ENCODE assay signal across 13 cellular contexts in genomic region chr6:31945154-31945506, GRCh38. TPM values are rescaled to one million over a fixed set of nuclear protein-coding genes. Genes with fewer than 3 reads are reported as not detected.
DNase-seq lines count a peak whose midpoint lies in the region; ATAC-seq and TF ChIP-seq lines count a peak whose summit lies in the region.
"Had no signal": no experiment of that assay in that cellular context is flagged by ENCODE, and none has a peak within 500 bp of the region (broad histone marks: within the 10 kb centered on the region; RNA-seq: fewer than 3 reads in every experiment).

No MANE protein-coding gene starts in this region.

- DNase-seq in SK-N-SH (no peak), esophagus squamous epithelium (lab: John Stamatoyannopoulos, UW) (no peak), osteocyte (ENCODE audit: extremely low spot score, unreplicated experiment) (no peak), upper lobe of right lung (no peak), left lobe of liver (ENCODE audit: low spot score) (no peak)
- DNase-seq in activated CD4-positive, alpha-beta T cell treated with anti-CD3 and anti-CD28 coated beads for 1 hour = no peak
- DNase-seq in activated naive CD4-positive, alpha-beta T cell treated with anti-CD3 and anti-CD28 coated beads, Interleukin-2, amount 50 U/mL, for 16 hours = no peak
- DNase-seq: activated CD4-positive, alpha-beta T cell treated with anti-CD3 and anti-CD28 coated beads, Interleukin-2, amount 50 U/mL, for 4 hours; KG1 had no signal

- H3K4me1 ChIP-seq in SK-N-SH (ENCODE audit: control insufficient read depth in 1 of 2, insufficient read depth in 2 of 2, low read depth in 1 of 2, low read length in 1 of 2) (peaks cover 9 to 15% of the 10 kb centered on the region in 2 experiments; a peak in 1 of 4 replicates), esophagus squamous epithelium (peaks cover 9 to 51% (median 32%) of the 10 kb centered on the region in 3 donors), upper lobe of right lung (peaks cover 14% of the 10 kb centered on the region)

- no peaks in the 10 kb centered on the region for H3K27me3 ChIP-seq in SK-N-SH (ENCODE audit: insufficient read depth)
- H3K27me3 ChIP-seq in esophagus squamous epithelium = peaks cover 0 to 16% (median 0%) of the 10 kb centered on the region in 4 donors
- H3K27me3 ChIP-seq in upper lobe of right lung = no peaks in the 10 kb centered on the region

- H3K9me3 Mint-ChIP-seq in osteocyte (ENCODE audit: unreplicated experiment) = no peaks in the 10 kb centered on the region
- H3K9me3 Mint-ChIP-seq: H9; T-helper 1 cell treated with Interleukin-12 subunit alpha and Interleukin-12 subunit beta and Interleukin-4 antibody, amounts not matched to agents 30 μg/mL and 1 μg/mL, for 36 hours had no signal

- peaks cover 15% of the 10 kb centered on the region for H3F3A ChIP-seq in SK-N-SH (replicated peaks; ENCODE audit: insufficient read depth)

- H3K36me3 ChIP-seq in SK-N-SH (replicated peaks in 1 of 2; ENCODE audit: control insufficient read depth in 1 of 2, insufficient read depth in 2 of 2, low read length in 1 of 2) (no peaks in the 10 kb centered on the region), esophagus squamous epithelium (peaks cover 0 to 3% (median 0%) of the 10 kb centered on the region in 3 donors), upper lobe of right lung (peaks cover 13% of the 10 kb centered on the region)

- WGBS in SK-N-SH (ENCODE audit: low lambda C conversion rate) = 74% methylated on average over 9 of the region's 9 CpGs
- WGBS in esophagus squamous epithelium, 2 donors = 42 to 50% methylated on average over 4 to 9 of the region's 9 CpGs

- peaks cover 5% of the 10 kb centered on the region for H3K27me3 Mint-ChIP-seq in osteocyte (ENCODE audit: unreplicated experiment)

- no peak for TF ChIP-seq EP300 in SK-N-SH (IDR thresholded peaks at IDR 0.05; ENCODE audit: borderline replicate concordance in 1 of 2, low read depth in 1 of 2, low read length in 1 of 2)

- no peak for ATAC-seq in SK-N-SH treated with all-trans-retinoic acid at 6 μM for 48 hours
- no peak for ATAC-seq in upper lobe of right lung
- no peak for ATAC-seq in left lobe of liver

- H3K4me3 Mint-ChIP-seq in osteocyte (ENCODE audit: unreplicated experiment) = no peak overlapping the region
- H3K4me3 Mint-ChIP-seq: H9; T-helper 1 cell treated with Interleukin-12 subunit alpha and Interleukin-12 subunit beta and Interleukin-4 antibody, amounts not matched to agents 30 μg/mL and 1 μg/mL, for 36 hours had no signal

- no peak for TF ChIP-seq POLR2A in esophagus squamous epithelium (IDR thresholded peaks at IDR 0.05)

- TF ChIP-seq CTCF in SK-N-SH (IDR thresholded peaks at IDR 0.05) (no peak), esophagus squamous epithelium (IDR thresholded peaks at IDR 0.05) (no peak), osteocyte (IDR thresholded peaks at IDR 0.05) (no peak), upper lobe of right lung (IDR thresholded peaks at IDR 0.05) (no peak)

- H3K79me2 ChIP-seq in SK-N-SH (ENCODE audit: insufficient read depth) = no peaks in the 10 kb centered on the region

- H4K20me1 ChIP-seq in SK-N-SH (ENCODE audit: insufficient read depth) = no peaks in the 10 kb centered on the region

- POLR2A ChIA-PET in SK-N-SH (lab: Yijun Ruan, JAX) = no interaction called here

- peak overlapping the region; percentile 90 for H3K27ac Mint-ChIP-seq in osteocyte (ENCODE audit: unreplicated experiment)
- H3K27ac Mint-ChIP-seq: T-helper 1 cell treated with Interleukin-12 subunit alpha and Interleukin-12 subunit beta and Interleukin-4 antibody, amounts not matched to agents 30 μg/mL and 1 μg/mL, for 36 hours had no signal

- H3K9ac ChIP-seq in SK-N-SH = no peak overlapping the region; the same call in 1 of the 2 replicates

- H3K9me3 ChIP-seq in SK-N-SH (no peaks in the 10 kb centered on the region), esophagus squamous epithelium (no peaks in the 10 kb centered on the region), upper lobe of right lung (no peaks in the 10 kb centered on the region)

- H3K4me2 ChIP-seq in SK-N-SH = peak overlapping the region; percentile 78

- H3K4me1 Mint-ChIP-seq in osteocyte (ENCODE audit: unreplicated experiment) = peaks cover 28% of the 10 kb centered on the region

- H3K27ac ChIP-seq in SK-N-SH (ENCODE audit: low read depth in 2 of 2, low read length in 1 of 2) (peak overlapping the region; percentile 39 to 92; a peak in 3 of 4 replicates), esophagus squamous epithelium (peak overlapping the region; percentile 76 to 97 (median 90)), upper lobe of right lung (peak overlapping the region; percentile 84)
- H3K27ac ChIP-seq: 22Rv1 had no signal

- intact Hi-C loops in esophagus squamous epithelium (cut with DNase I) (no loop called here), upper lobe of right lung (cut with DNase I) (no loop called here)

- TF ChIP-seq RAD21 in SK-N-SH (IDR thresholded peaks at IDR 0.05; ENCODE audit: low read length) = no peak

- CTCF ChIA-PET in SK-N-SH (lab: Yijun Ruan, JAX) = no interaction called here

- H3K9me2 ChIP-seq in SK-N-SH = no peaks in the 10 kb centered on the region

- H3K36me3 Mint-ChIP-seq in osteocyte (ENCODE audit: unreplicated experiment) = no peaks in the 10 kb centered on the region

- peak overlapping the region; percentile 89 for H2AFZ ChIP-seq in SK-N-SH (ENCODE audit: low read depth)

- H3K4me3 ChIP-seq in SK-N-SH (ENCODE audit: low read depth in 2 of 2, low read length in 1 of 2) (peak overlapping the region; percentile 2 to 49; a peak in 1 of 4 replicates), esophagus squamous epithelium (peak overlapping the region in 3 of 4 donors; percentile 28 to 62 (median 31)), upper lobe of right lung (peak overlapping the region; percentile 23)

TF ChIP-seq in SK-N-SH, 30 proteins besides CTCF, POLR2A, EP300 and RAD21 (continues in another document):
- TF ChIP-seq IRF3 (IDR thresholded peaks at IDR 0.05; ENCODE audit: low read depth, low read length) = no peak
- no peak for TF ChIP-seq FOXM1 (IDR thresholded peaks at IDR 0.05; ENCODE audit: low read depth)

TF ChIP-seq in SK-N-SH treated with all-trans-retinoic acid at 6 μM for 48 hours, 23 proteins besides CTCF, POLR2A, EP300 and RAD21 (continues in another document):
- TF ChIP-seq TOX (CRISPR knock-in tag; IDR thresholded peaks at IDR 0.05; ENCODE audit: borderline replicate concordance) (no peak), POU6F1 (CRISPR knock-in tag; IDR thresholded peaks at IDR 0.05; ENCODE audit: borderline replicate concordance, low read depth) (no peak), ZFP3 (CRISPR knock-in tag; IDR thresholded peaks at IDR 0.05) (no peak), OSR1 (CRISPR knock-in tag; IDR thresholded peaks at IDR 0.05) (no peak)

RNA-seq across cellular contexts. Expression of gene CFB, which starts 0.8 kb away (rescaled TPM):
- 42.1 and 64.4 TPM in 2 replicates for polyA plus RNA-seq in SK-N-SH (2012; rRNA removed)
- polyA plus RNA-seq in SK-N-SH (2012; cell fraction: cytosol; rRNA removed) = 37.7 and 44.3 TPM in 2 replicates
- 74.0 and 102 TPM in 2 replicates for polyA plus RNA-seq in SK-N-SH (2012; cell fraction: nucleus; rRNA removed)
- total RNA-seq in esophagus squamous epithelium = 10 to 100 TPM; 10.4 to 81.1 (median 22.4) TPM
- total RNA-seq in osteocyte = 4.2 and 6.9 TPM in 2 replicates
- total RNA-seq in upper lobe of right lung = 74.9 TPM
- total RNA-seq in left lobe of liver = 1,916 TPM

RNA-seq across cellular contexts. Expression of gene NELFE, which starts 13.6 kb away (rescaled TPM):
- polyA plus RNA-seq in SK-N-SH (2012; rRNA removed) = 89.5 and 116 TPM in 2 replicates
- 101 and 102 TPM in 2 replicates for polyA plus RNA-seq in SK-N-SH (2012; cell fraction: cytosol; rRNA removed)
- 88.7 and 92.7 TPM in 2 replicates for polyA plus RNA-seq in SK-N-SH (2012; cell fraction: nucleus; rRNA removed)
- total RNA-seq in esophagus squamous epithelium (10 to 100 TPM; 52.6 to 83.9 (median 64.4) TPM), osteocyte (59.3 and 66.8 TPM in 2 replicates), upper lobe of right lung (43.9 TPM), left lobe of liver (15.3 TPM)

RNA-seq across cellular contexts. Expression of gene SKIC2, which starts 13.8 kb away (rescaled TPM):
- 86.3 and 89.4 TPM in 2 replicates for polyA plus RNA-seq in SK-N-SH (2012; rRNA removed)
- 23.8 and 33.0 TPM in 2 replicates for polyA plus RNA-seq in SK-N-SH (2012; cell fraction: cytosol; rRNA removed)
- polyA plus RNA-seq in SK-N-SH (2012; cell fraction: nucleus; rRNA removed) = 574 and 610 TPM in 2 replicates
- total RNA-seq in esophagus squamous epithelium = 10 to 100 TPM; 24.6 to 32.4 (median 26.8) TPM
- 69.3 and 84.3 TPM in 2 replicates for total RNA-seq in osteocyte
- total RNA-seq in upper lobe of right lung = 58.8 TPM
- 50.2 TPM for total RNA-seq in left lobe of liver

RNA-seq across cellular contexts. Expression of gene C2, which starts 17.6 kb away (rescaled TPM):
- polyA plus RNA-seq in SK-N-SH (2012; rRNA removed) = 0.15 and 0.43 TPM in 2 replicates
- 0.14 and 0.25 TPM in 2 replicates for polyA plus RNA-seq in SK-N-SH (2012; cell fraction: cytosol; rRNA removed)
- polyA plus RNA-seq in SK-N-SH (2012; cell fraction: nucleus; rRNA removed) = 0.39 and 0.42 TPM in 2 replicates
- total RNA-seq in esophagus squamous epithelium (10 to 100 TPM in 2 of 4 donors, 1 to 10 TPM in 2; 1.1 to 15.2 (median 6.4) TPM), osteocyte (2.3 and 2.4 TPM in 2 replicates), upper lobe of right lung (282 TPM), left lobe of liver (451 TPM)

RNA-seq across cellular contexts. Expression of gene DXO, which starts 26.8 kb away (rescaled TPM):
- polyA plus RNA-seq in SK-N-SH (2012; rRNA removed) = 25.3 and 27.1 TPM in 2 replicates
- 9.6 and 13.3 TPM in 2 replicates for polyA plus RNA-seq in SK-N-SH (2012; cell fraction: cytosol; rRNA removed)
- 106 and 119 TPM in 2 replicates for polyA plus RNA-seq in SK-N-SH (2012; cell fraction: nucleus; rRNA removed)
- total RNA-seq in esophagus squamous epithelium = 10 to 100 TPM in 1 of 4 donors, 1 to 10 TPM in 3; 7.8 to 13.2 (median 8.8) TPM
- 28.6 and 30.8 TPM in 2 replicates for total RNA-seq in osteocyte
- total RNA-seq in upper lobe of right lung = 20.5 TPM
- total RNA-seq in left lobe of liver = 15.5 TPM

Comparison
In these comparisons a context has a peak if more than half of its experiments do, and no peak if none do; other contexts are left out.
1. RNA of gene CFB, which starts 0.8 kb away (total RNA-seq): 1,916 TPM in left lobe of liver (single experiment); 74.9 TPM in upper lobe of right lung (single experiment), 10.4 to 81.1 TPM in esophagus squamous epithelium and 4.2 to 6.9 TPM in osteocyte; every median in the first group is over 10 times any median in the second.
2. Peak in every context shown above with its lines, with median percentiles within 50 percentile points of each other: H3K27ac ChIP-seq and H3K4me3 ChIP-seq.